12 cellular contexts compared by ENCODE assay signal in the genomic region with DNA sequence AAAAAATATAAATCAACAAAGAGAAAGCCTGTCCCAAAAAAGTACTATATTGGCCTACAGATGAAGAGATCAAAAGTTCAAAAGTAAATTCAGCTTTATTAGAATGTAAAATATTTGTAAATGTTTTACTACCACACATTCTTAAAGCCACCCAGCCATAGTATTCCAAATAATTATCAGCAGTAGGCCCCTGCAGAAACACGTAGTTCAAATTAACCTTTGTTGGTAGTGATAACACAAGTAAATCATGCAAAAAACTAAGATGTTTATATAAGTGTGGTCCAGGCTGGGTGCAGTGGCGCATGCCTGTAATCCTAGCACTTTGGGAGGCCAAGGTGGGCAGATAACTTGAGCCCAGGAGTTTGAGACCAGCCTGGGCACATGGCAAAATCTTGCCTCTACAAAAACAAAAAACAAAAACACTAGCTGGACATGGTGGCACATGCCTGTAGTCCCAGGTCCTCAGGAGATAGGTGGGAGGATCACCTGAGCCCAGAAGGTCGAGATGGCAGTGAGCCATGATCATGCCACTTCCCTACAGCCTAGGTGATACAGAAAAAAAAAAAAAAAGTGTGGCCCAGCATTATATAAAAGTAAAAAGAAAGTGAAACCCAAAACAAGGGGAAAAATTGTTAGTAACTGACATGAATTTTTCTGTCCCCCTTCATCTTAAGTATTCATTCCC. TPM values are rescaled to one million over a fixed set of nuclear protein-coding genes. Genes with fewer than 3 reads are reported as not detected.
DNase-seq lines count a peak whose midpoint lies in the region; ATAC-seq and TF ChIP-seq lines count a peak whose summit lies in the region.
"Had no signal": no experiment of that assay in that cellular context is flagged by ENCODE, and none has a peak within 500 bp of the region (broad histone marks: within the 10 kb centered on the region; RNA-seq: fewer than 3 reads in every experiment).

No MANE protein-coding gene starts in this region.

- TF ChIP-seq CTCF in left ventricle myocardium inferior (IDR thresholded peaks at IDR 0.05; ENCODE audit: borderline replicate concordance) = no peak
- no peak for TF ChIP-seq CTCF in activated CD8-positive, alpha-beta T cell treated with anti-CD3 and anti-CD28 coated beads for 36 hours (IDR thresholded peaks at IDR 0.05)

- H3K27ac Mint-ChIP-seq in activated CD8-positive, alpha-beta T cell treated with anti-CD3 and anti-CD28 coated beads for 36 hours = peak overlapping the region; percentile 73

- intact Hi-C loops in left ventricle myocardium inferior (cut with micrococcal nuclease) (no loop called here), left ventricle myocardium superior (cut with micrococcal nuclease) (no loop called here)
- intact Hi-C loops in activated CD8-positive, alpha-beta T cell treated with anti-CD3 and anti-CD28 coated beads for 36 hours (cut with micrococcal nuclease) = no loop called here

- peak overlapping the region; percentile 51 for H3K4me3 Mint-ChIP-seq in activated CD8-positive, alpha-beta T cell treated with anti-CD3 and anti-CD28 coated beads for 36 hours

- H3K36me3 Mint-ChIP-seq in activated CD8-positive, alpha-beta T cell treated with anti-CD3 and anti-CD28 coated beads for 36 hours (ENCODE audit: low read depth) = peaks cover 16% of the 10 kb centered on the region

- H3K27ac ChIP-seq in left ventricle myocardium inferior (replicated peaks) = peak overlapping the region; percentile 29

- ATAC-seq in left ventricle myocardium superior = no peak
- ATAC-seq in activated CD8-positive, alpha-beta T cell treated with anti-CD3 and anti-CD28 coated beads for 36 hours = peak; percentile 75
- no peak for ATAC-seq in HG02610 (IDR thresholded peaks at IDR 0.05; ENCODE audit: unreplicated experiment)
- ATAC-seq: heart right ventricle had no signal

- CTCF ChIA-PET in activated CD8-positive, alpha-beta T cell treated with anti-CD3 and anti-CD28 coated beads for 36 hours (lab: Charles Lee) = no interaction called here

- H3K4me3 ChIP-seq in left ventricle myocardium inferior = no peak overlapping the region
- H3K4me3 ChIP-seq: heart right ventricle had no signal

- no peaks in the 10 kb centered on the region for H3K9me3 Mint-ChIP-seq in activated CD8-positive, alpha-beta T cell treated with anti-CD3 and anti-CD28 coated beads for 36 hours

- H3K36me3 ChIP-seq in left ventricle myocardium inferior = peaks cover 30% of the 10 kb centered on the region

- H3K4me1 ChIP-seq in left ventricle myocardium inferior = peaks cover 40% of the 10 kb centered on the region

- peaks cover 49% of the 10 kb centered on the region for H3K4me1 Mint-ChIP-seq in activated CD8-positive, alpha-beta T cell treated with anti-CD3 and anti-CD28 coated beads for 36 hours (ENCODE audit: low read depth)

- no peaks in the 10 kb centered on the region for H3K27me3 ChIP-seq in left ventricle myocardium inferior (ENCODE audit: low read depth)
- H3K27me3 ChIP-seq: heart right ventricle had no signal

- no peaks in the 10 kb centered on the region for H3K27me3 Mint-ChIP-seq in activated CD8-positive, alpha-beta T cell treated with anti-CD3 and anti-CD28 coated beads for 36 hours

- no peaks in the 10 kb centered on the region for H3K9me3 ChIP-seq in left ventricle myocardium inferior (replicated peaks)
- H3K9me3 ChIP-seq: heart right ventricle had no signal

- POLR2A ChIA-PET in activated CD8-positive, alpha-beta T cell treated with anti-CD3 and anti-CD28 coated beads for 36 hours (lab: Charles Lee) = interaction anchor here (0.6 to 2.3 kb wide), 2 partner anchors 9 to 101 kb away, joined by 3 to 8 read pairs; no protein-coding TSS in a partner anchor

- DNase-seq in left ventricle myocardium inferior (no peak), left ventricle myocardium superior (no peak), kidney tubule cell (ENCODE audit: low spot score) (peak; percentile 90), NOMO-1 treated with dmso at 0.1 percent for 144 hours (lab: John Stamatoyannopoulos, UW; ENCODE audit: unreplicated experiment) (no peak), activated gamma-delta T cell (lab: John Stamatoyannopoulos, UW) (no peak)
- DNase-seq in activated CD8-positive, alpha-beta T cell treated with anti-CD3 and anti-CD28 coated beads for 36 hours = peak; percentile 35
- no peak for DNase-seq in NK-92 treated with Interleukin-12 subunit alpha and Interleukin-12 subunit beta, amount 100 ng/mL, for 24 hours (lab: John Stamatoyannopoulos, UW)
- DNase-seq: AML-193, cerebellar nuclear complex, heart right ventricle, NCI-H1105 had no signal

RNA-seq across cellular contexts. Expression of a gene that starts 17.9 kb away (rescaled TPM):
- total RNA-seq in left ventricle myocardium inferior (11.5 TPM), left ventricle myocardium superior (10.9 TPM)
- total RNA-seq in activated CD8-positive, alpha-beta T cell treated with anti-CD3 and anti-CD28 coated beads for 36 hours = 10 to 100 TPM; 23.7 to 30.2 TPM

Comparison
In these comparisons a context has a peak if more than half of its experiments do, and no peak if none do; other contexts are left out.
1. DNase-seq: peak in activated CD8-positive, alpha-beta T cell treated with anti-CD3 and anti-CD28 coated beads for 36 hours (single experiment) and kidney tubule cell (single experiment); none in left ventricle myocardium inferior (single experiment), left ventricle myocardium superior (single experiment), NK-92 treated with Interleukin-12 subunit alpha and Interleukin-12 subunit beta, amount 100 ng/mL, for 24 hours (single experiment), NOMO-1 treated with dmso at 0.1 percent for 144 hours (single experiment) and activated gamma-delta T cell (single experiment).